In genomic region chr4:6781113-6781512, GRCh38 we compare ENCODE assay signal across 1 cellular context.
TF ChIP-seq lines count a peak whose summit lies in the region.

No MANE protein-coding gene starts in this region.

TF ChIP-seq in HepG2, 621 proteins besides CTCF, POLR2A, EP300 and RAD21 (continued from another document):
- TF ChIP-seq ZNF660 (CRISPR knock-in tag; IDR thresholded peaks at IDR 0.05; ENCODE audit: borderline replicate concordance, low read depth) (no peak), HNF4A (CRISPR knock-in tag; IDR thresholded peaks at IDR 0.05) (no peak), RBAK (CRISPR knock-in tag; IDR thresholded peaks at IDR 0.05) (no peak), DMAP1 (CRISPR knock-in tag; IDR thresholded peaks at IDR 0.05) (no peak), ZNF879 (CRISPR knock-in tag; IDR thresholded peaks at IDR 0.05) (no peak), GLI4 (CRISPR knock-in tag; IDR thresholded peaks at IDR 0.05; ENCODE audit: borderline replicate concordance) (no peak), ELF3 (CRISPR knock-in tag; IDR thresholded peaks at IDR 0.05) (no peak)
- TF ChIP-seq, protein P1, sequence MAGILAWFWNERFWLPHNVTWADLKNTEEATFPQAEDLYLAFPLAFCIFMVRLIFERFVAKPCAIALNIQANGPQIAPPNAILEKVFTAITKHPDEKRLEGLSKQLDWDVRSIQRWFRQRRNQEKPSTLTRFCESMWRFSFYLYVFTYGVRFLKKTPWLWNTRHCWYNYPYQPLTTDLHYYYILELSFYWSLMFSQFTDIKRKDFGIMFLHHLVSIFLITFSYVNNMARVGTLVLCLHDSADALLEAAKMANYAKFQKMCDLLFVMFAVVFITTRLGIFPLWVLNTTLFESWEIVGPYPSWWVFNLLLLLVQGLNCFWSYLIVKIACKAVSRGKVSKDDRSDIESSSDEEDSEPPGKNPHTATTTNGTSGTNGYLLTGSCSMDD (CRISPR knock-in tag; IDR thresholded peaks at IDR 0.05) = no peak
